Comparison of ENCODE assay signal across 8 cellular contexts in genomic region chrX:131762802-131763234, GRCh38.
DNase-seq lines count a peak whose midpoint lies in the region; ATAC-seq, FAIRE-seq and TF ChIP-seq lines count a peak whose summit lies in the region.

No MANE protein-coding gene starts in this region.

- no peaks in the 10 kb centered on the region for H3K27me3 Mint-ChIP-seq in activated CD4-positive, alpha-beta T cell treated with anti-CD3 and anti-CD28 coated beads, Interleukin-2, amount 10 ng/mL, durations not matched to agents 24 days and 14 days
- no peaks in the 10 kb centered on the region for H3K27me3 Mint-ChIP-seq in activated naive CD8-positive, alpha-beta T cell treated with anti-CD3 and anti-CD28 coated beads for 36 hours

- H3K27me3 ChIP-seq in K562 (ENCODE audit: control insufficient read depth in 2 of 2, insufficient read depth in 2 of 2, low read length in 2 of 2) (no peaks in the 10 kb centered on the region), pancreas (no peaks in the 10 kb centered on the region)

- intact Hi-C loops in K562 (cut with micrococcal nuclease) (loop anchor here (5.0 kb wide), 1 partner anchor 1701 kb away; no protein-coding TSS in a partner anchor), pancreas (cut with DNase I) (no loop called here)
- intact Hi-C loops in activated CD4-positive, alpha-beta T cell treated with anti-CD3 and anti-CD28 coated beads, Interleukin-2, amount 10 ng/mL, durations not matched to agents 24 days and 14 days (cut with micrococcal nuclease): no loop called here

- TF ChIP-seq RAD21 in K562 (CRISPR knock-in tag; conservative IDR thresholded peaks at IDR 0.05 in 1 of 2, IDR thresholded peaks at IDR 0.05 in 1 of 2): peak in 1 of 2 experiments; percentile 16; a peak in 1 of 4 replicates

- DNase-seq in GM12892 (ENCODE audit: insufficient read length) (no peak), K562 (ENCODE audit: extremely low read depth in 1 of 4, low spot score in 3 of 4) (peak in 3 of 4 experiments; percentile 6 to 53 (median 34)), pancreas (peak in 2 of 6 donors; percentile 77 to 78), GOT3 (lab: John Stamatoyannopoulos, UW) (no peak)
- DNase-seq in activated CD4-positive, alpha-beta T cell treated with anti-CD3 and anti-CD28 coated beads, Interleukin-2, amount 10 ng/mL, durations not matched to agents 24 days and 14 days: no peak
- no peak for DNase-seq in activated naive CD8-positive, alpha-beta T cell treated with anti-CD3 and anti-CD28 coated beads for 36 hours

- H3K9me3 ChIP-seq in K562 (replicated peaks; ENCODE audit: control insufficient read depth, insufficient read depth, low read depth, low read length) (no peaks in the 10 kb centered on the region), pancreas (no peaks in the 10 kb centered on the region)

- peaks cover 42% of the 10 kb centered on the region; the same call in 2 of the 3 replicates for H3K36me3 ChIP-seq in K562 (ENCODE audit: control insufficient read depth, insufficient read depth, low read length)
- H3K36me3 ChIP-seq in pancreas: no peaks in the 10 kb centered on the region

- H3K27ac Mint-ChIP-seq in activated CD4-positive, alpha-beta T cell treated with anti-CD3 and anti-CD28 coated beads, Interleukin-2, amount 10 ng/mL, durations not matched to agents 24 days and 14 days: no peak overlapping the region
- no peak overlapping the region for H3K27ac Mint-ChIP-seq in activated naive CD8-positive, alpha-beta T cell treated with anti-CD3 and anti-CD28 coated beads for 36 hours

- CTCF ChIA-PET in K562 (lab: Yijun Ruan, JAX; ENCODE audit: low intra/inter-chr PET ratio): no interaction called here

- peaks cover 16% of the 10 kb centered on the region for H3K36me3 Mint-ChIP-seq in activated CD4-positive, alpha-beta T cell treated with anti-CD3 and anti-CD28 coated beads, Interleukin-2, amount 10 ng/mL, durations not matched to agents 24 days and 14 days (ENCODE audit: low read depth)
- peaks cover 14% of the 10 kb centered on the region for H3K36me3 Mint-ChIP-seq in activated naive CD8-positive, alpha-beta T cell treated with anti-CD3 and anti-CD28 coated beads for 36 hours

- H3K4me1 Mint-ChIP-seq in activated CD4-positive, alpha-beta T cell treated with anti-CD3 and anti-CD28 coated beads, Interleukin-2, amount 10 ng/mL, durations not matched to agents 24 days and 14 days: no peaks in the 10 kb centered on the region
- H3K4me1 Mint-ChIP-seq in activated naive CD8-positive, alpha-beta T cell treated with anti-CD3 and anti-CD28 coated beads for 36 hours: no peaks in the 10 kb centered on the region

- no peak overlapping the region for H3K9ac ChIP-seq in K562 (ENCODE audit: insufficient read depth in 1 of 2, low read depth in 2 of 2, low read length in 2 of 2)

- TF ChIP-seq CTCF in K562 (IDR thresholded peaks at IDR 0.05 in 2 of 3, conservative IDR thresholded peaks at IDR 0.05 in 1 of 3; ENCODE audit: insufficient read depth in 2 of 3, low read depth in 1 of 3, low read length in 3 of 3): peak in 2 of 3 experiments; percentile 32 to 56; a peak in 2 of 6 replicates
- peak in 3 of 4 donors; percentile 7 to 20 (median 19) for TF ChIP-seq CTCF in pancreas (IDR thresholded peaks at IDR 0.05)

- no peaks in the 10 kb centered on the region for H4K20me1 ChIP-seq in K562 (replicated peaks; ENCODE audit: control insufficient read depth, insufficient read depth, low read length)

- H3K4me3 ChIP-seq in K562 (no peak overlapping the region), pancreas (peak overlapping the region in 3 of 4 donors; percentile 7 to 40 (median 32))

- H3K9me3 Mint-ChIP-seq in activated CD4-positive, alpha-beta T cell treated with anti-CD3 and anti-CD28 coated beads, Interleukin-2, amount 10 ng/mL, durations not matched to agents 24 days and 14 days: no peaks in the 10 kb centered on the region
- H3K9me3 Mint-ChIP-seq in activated naive CD8-positive, alpha-beta T cell treated with anti-CD3 and anti-CD28 coated beads for 36 hours: no peaks in the 10 kb centered on the region

- no peak overlapping the region for H3K4me3 Mint-ChIP-seq in activated CD4-positive, alpha-beta T cell treated with anti-CD3 and anti-CD28 coated beads, Interleukin-2, amount 10 ng/mL, durations not matched to agents 24 days and 14 days
- no peak overlapping the region for H3K4me3 Mint-ChIP-seq in activated naive CD8-positive, alpha-beta T cell treated with anti-CD3 and anti-CD28 coated beads for 36 hours

- no TSS peak for BruUV-seq in K562 (replicated peaks; lab: Mats Ljungman, UMichigan)

- in situ Hi-C loops in K562 (cut with MboI): no loop called here

- ATAC-seq in HG03135 (IDR thresholded peaks at IDR 0.05; ENCODE audit: unreplicated experiment): peak; percentile 50
- peak; percentile 89 for ATAC-seq in K562
- peak; percentile 88 to 93 (median 90) for ATAC-seq in pancreas
- no peak for ATAC-seq in HG03108 (IDR thresholded peaks at IDR 0.05; ENCODE audit: unreplicated experiment)

- no peak overlapping the region for H3K27ac ChIP-seq in K562 (ENCODE audit: extremely low read depth, low read depth, low read length)
- peak overlapping the region in 1 of 4 donors; percentile 42 for H3K27ac ChIP-seq in pancreas

- no peaks in the 10 kb centered on the region for H3K9me1 ChIP-seq in K562 (ENCODE audit: control insufficient read depth, insufficient read depth, low read length)

- H3K4me1 ChIP-seq in K562 (replicated peaks in 1 of 2; ENCODE audit: control insufficient read depth in 2 of 2, insufficient read depth in 2 of 2, low read length in 2 of 2) (no peaks in the 10 kb centered on the region; a peak in 1 of 5 replicates), pancreas (no peaks in the 10 kb centered on the region)

- 0 out of 2 replicates have a peak overlapping the region, but pooled peaks have one; percentile 45 for H2AFZ ChIP-seq in K562 (ENCODE audit: low read depth, low read length)

- H3K4me2 ChIP-seq in K562 (ENCODE audit: insufficient read depth, low read length): no peak overlapping the region

- POLR2A ChIA-PET in K562 (lab: Yijun Ruan, JAX): no interaction called here

- no peak for TF ChIP-seq EP300 in K562 (IDR thresholded peaks at IDR 0.05; ENCODE audit: low read length)

- peak; percentile 85 for FAIRE-seq in GM12892 (lab: Jason Lieb, UNC)
- FAIRE-seq in K562 (lab: Jason Lieb, UNC): peak; percentile 49
- peak; percentile 49 for FAIRE-seq in pancreas (lab: Jason Lieb, UNC)

- TF ChIP-seq POLR2A in GM12892 (IDR thresholded peaks at IDR 0.05; ENCODE audit: low read depth, low read length) (no peak), K562 (conservative IDR thresholded peaks at IDR 0.05) (no peak)

- 45% methylated on average over 5 of the region's 7 CpGs for WGBS in K562 (ENCODE audit: insufficient coverage, low coverage, missing lambda C conversion rate)
- WGBS in pancreas, 2 donors: 44 to 92% methylated on average over 7 of the region's 7 CpGs

- no peaks in the 10 kb centered on the region for H3K79me2 ChIP-seq in K562 (ENCODE audit: control insufficient read depth, insufficient read depth, low read length)

TF ChIP-seq in K562, 482 proteins besides CTCF, POLR2A, EP300 and RAD21:
- TF ChIP-seq L3MBTL2 (IDR thresholded peaks at IDR 0.05): peak; percentile 17; the same call in 1 of the 2 replicates
- TF ChIP-seq RB1 (IDR thresholded peaks at IDR 0.05; ENCODE audit: low read depth): peak; percentile 36; the same call in 1 of the 2 replicates
- TF ChIP-seq ZNF384 (IDR thresholded peaks at IDR 0.05; ENCODE audit: low read depth, low read length): peak; percentile 98
- peak in 2 of 3 experiments; percentile 26 to 72 for TF ChIP-seq YY1 (IDR thresholded peaks at IDR 0.05; ENCODE audit: borderline replicate concordance in 1 of 3, control insufficient read depth in 1 of 3, extremely low read depth in 1 of 3, insufficient read depth in 3 of 3, insufficient read length in 1 of 3, insufficient replicate concordance in 2 of 3, low read depth in 1 of 3, low read length in 2 of 3)
- TF ChIP-seq E2F6 (IDR thresholded peaks at IDR 0.05; ENCODE audit: borderline replicate concordance in 1 of 2, extremely low read depth in 1 of 2, insufficient read depth in 1 of 2, insufficient read length in 1 of 2, low read depth in 1 of 2, low read length in 1 of 2, poor library complexity in 1 of 2, severe bottlenecking in 1 of 2): peak; percentile 12 to 31
- TF ChIP-seq SMC3 (conservative IDR thresholded peaks at IDR 0.05; ENCODE audit: insufficient read depth, low read depth, low read length): no peak
- TF ChIP-seq IFI16 (CRISPR knock-in tag; IDR thresholded peaks at IDR 0.05): no peak
- TF ChIP-seq, protein P1, sequence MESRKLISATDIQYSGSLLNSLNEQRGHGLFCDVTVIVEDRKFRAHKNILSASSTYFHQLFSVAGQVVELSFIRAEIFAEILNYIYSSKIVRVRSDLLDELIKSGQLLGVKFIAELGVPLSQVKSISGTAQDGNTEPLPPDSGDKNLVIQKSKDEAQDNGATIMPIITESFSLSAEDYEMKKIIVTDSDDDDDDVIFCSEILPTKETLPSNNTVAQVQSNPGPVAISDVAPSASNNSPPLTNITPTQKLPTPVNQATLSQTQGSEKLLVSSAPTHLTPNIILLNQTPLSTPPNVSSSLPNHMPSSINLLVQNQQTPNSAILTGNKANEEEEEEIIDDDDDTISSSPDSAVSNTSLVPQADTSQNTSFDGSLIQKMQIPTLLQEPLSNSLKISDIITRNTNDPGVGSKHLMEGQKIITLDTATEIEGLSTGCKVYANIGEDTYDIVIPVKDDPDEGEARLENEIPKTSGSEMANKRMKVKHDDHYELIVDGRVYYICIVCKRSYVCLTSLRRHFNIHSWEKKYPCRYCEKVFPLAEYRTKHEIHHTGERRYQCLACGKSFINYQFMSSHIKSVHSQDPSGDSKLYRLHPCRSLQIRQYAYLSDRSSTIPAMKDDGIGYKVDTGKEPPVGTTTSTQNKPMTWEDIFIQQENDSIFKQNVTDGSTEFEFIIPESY (CRISPR knock-in tag; IDR thresholded peaks at IDR 0.05): peak; percentile 56
- no peak for TF ChIP-seq DDX20 (tag; IDR thresholded peaks at IDR 0.05; ENCODE audit: low read depth)
- no peak for TF ChIP-seq SREBF1 (IDR thresholded peaks at IDR 0.05; ENCODE audit: borderline replicate concordance, low read depth, low read length)
TF ChIP-seq in K562: peak in this region for 6.

Comparison
In these comparisons a context has a peak if more than half of its experiments do, and no peak if none do; other contexts are left out.
1. DNase-seq: peak in K562 (3 of 4); none in GM12892 (single experiment), GOT3 (single experiment), activated CD4-positive, alpha-beta T cell treated with anti-CD3 and anti-CD28 coated beads, Interleukin-2, amount 10 ng/mL, durations not matched to agents 24 days and 14 days (single experiment) and activated naive CD8-positive, alpha-beta T cell treated with anti-CD3 and anti-CD28 coated beads for 36 hours (single experiment).